8 cellular contexts compared by ENCODE assay signal in genomic region chr1:51237313-51237700, GRCh38. TPM values are rescaled to one million over a fixed set of nuclear protein-coding genes. Genes with fewer than 3 reads are reported as not detected.
DNase-seq lines count a peak whose midpoint lies in the region; ATAC-seq lines count a peak whose summit lies in the region.

No MANE protein-coding gene starts in this region.

- peaks cover 59% of the 10 kb centered on the region for H3K79me2 ChIP-seq in ACC112 (ENCODE audit: control insufficient read depth, insufficient read depth, low read length, unreplicated experiment)

- H3K9me3 ChIP-seq in mononuclear cell (ENCODE audit: low read depth, low read length): no peaks in the 10 kb centered on the region

- H3K27ac ChIP-seq in ACC112 (ENCODE audit: low read depth, low read length) (peak overlapping the region; percentile 71), cingulate gyrus (ENCODE audit: low read depth, low read length) (peak overlapping the region; percentile 99)

- peaks cover 28% of the 10 kb centered on the region for H3K4me1 ChIP-seq in ACC112 (ENCODE audit: control insufficient read depth, insufficient read depth, low read length, unreplicated experiment)
- H3K4me1 ChIP-seq in mononuclear cell (ENCODE audit: insufficient read depth, low read length): peaks cover 46% of the 10 kb centered on the region

- no peaks in the 10 kb centered on the region for H3K36me3 ChIP-seq in ACC112 (ENCODE audit: insufficient read depth, low read length)

- no peak for ATAC-seq in HG03439 (IDR thresholded peaks at IDR 0.05; ENCODE audit: unreplicated experiment)
- ATAC-seq in GM19023 (IDR thresholded peaks at IDR 0.05; ENCODE audit: unreplicated experiment): no peak
- no peak for ATAC-seq in HG02610 (IDR thresholded peaks at IDR 0.05; ENCODE audit: unreplicated experiment)

- no peak for DNase-seq in Jurkat, Clone E6-1 (ENCODE audit: low read depth, low spot score)
- no peak for DNase-seq in T-helper 1 cell

- H3K4me3 ChIP-seq in ACC112 (ENCODE audit: low read depth, low read length): peak overlapping the region; percentile 82
- H3K4me3 ChIP-seq in Jurkat, Clone E6-1 (ENCODE audit: low read length): peak overlapping the region; percentile 93
- peak overlapping the region; percentile 97 for H3K4me3 ChIP-seq in mononuclear cell (ENCODE audit: low read length)

- no peaks in the 10 kb centered on the region for H3K27me3 ChIP-seq in ACC112 (ENCODE audit: insufficient read depth, low read length)
- no peaks in the 10 kb centered on the region for H3K27me3 ChIP-seq in mononuclear cell (ENCODE audit: insufficient read depth, low read length)

- H2AFZ ChIP-seq in ACC112 (ENCODE audit: low read length, unreplicated experiment): no peak overlapping the region

RNA-seq across cellular contexts. Expression of gene RNF11, which starts 1.2 kb away (rescaled TPM):
- polyA plus RNA-seq in Jurkat, Clone E6-1 (2012; ENCODE audit: insufficient read depth, insufficient read length): 40.6 TPM
- total RNA-seq in mononuclear cell: 134 TPM
